Comparison of ENCODE assay signal across 21 cellular contexts in genomic region chr20:23254034-23254433, GRCh38.
"Had no signal": no experiment of that assay in that cellular context is flagged by ENCODE, and none has a peak within 500 bp of the region (broad histone marks: within the 10 kb centered on the region; RNA-seq: fewer than 3 reads in every experiment).

No MANE protein-coding gene starts in this region.

- H3K27me3 Mint-ChIP-seq: activated CD4-positive, alpha-beta T cell treated with anti-CD3 and anti-CD28 coated beads, Interleukin-2, amount 10 ng/mL, durations not matched to agents 24 days and 14 days had no signal

- H3K9me3 Mint-ChIP-seq: activated CD4-positive, alpha-beta T cell treated with anti-CD3 and anti-CD28 coated beads, Interleukin-2, amount 10 ng/mL, durations not matched to agents 24 days and 14 days; activated naive CD4-positive, alpha-beta T cell treated with anti-CD3 and anti-CD28 coated beads, Interleukin-2, amount 10 ng/mL, durations not matched to agents 7 days and 5 days; activated naive CD8-positive, alpha-beta T cell treated with anti-CD3 and anti-CD28 coated beads, Interleukin-2, amount 50 U/mL, for 24 hours; brain had no signal

- H3K27ac Mint-ChIP-seq: activated CD4-positive, alpha-beta T cell treated with anti-CD3 and anti-CD28 coated beads, Interleukin-2, amount 10 ng/mL, durations not matched to agents 24 days and 14 days; activated CD8-positive, alpha-beta T cell treated with anti-CD3 and anti-CD28 coated beads, Interleukin-2, amount 10 ng/mL, durations not matched to agents 7 days and 5 days; activated naive CD4-positive, alpha-beta T cell treated with anti-CD3 and anti-CD28 coated beads, Interleukin-2, amount 10 ng/mL, durations not matched to agents 7 days and 5 days; activated naive CD8-positive, alpha-beta T cell; activated naive CD8-positive, alpha-beta T cell treated with anti-CD3 and anti-CD28 coated beads, Interleukin-2, amount 50 U/mL, for 24 hours; brain had no signal

- ATAC-seq: activated CD8-positive, alpha-beta T cell treated with anti-CD3 and anti-CD28 coated beads, Interleukin-2, amount 10 ng/mL, durations not matched to agents 7 days and 5 days; activated naive CD8-positive, alpha-beta T cell treated with anti-CD3 and anti-CD28 coated beads, Interleukin-2, amount 50 U/mL, for 24 hours; PC-3 had no signal

- H3K4me1 Mint-ChIP-seq: activated naive CD4-positive, alpha-beta T cell treated with anti-CD3 and anti-CD28 coated beads, Interleukin-2, amount 10 ng/mL, durations not matched to agents 7 days and 5 days had no signal

- H3K36me3 Mint-ChIP-seq: activated naive CD4-positive, alpha-beta T cell treated with anti-CD3 and anti-CD28 coated beads, Interleukin-2, amount 10 ng/mL, durations not matched to agents 7 days and 5 days; activated naive CD8-positive, alpha-beta T cell; brain had no signal

- H3K4me3 Mint-ChIP-seq: activated CD4-positive, alpha-beta T cell treated with anti-CD3 and anti-CD28 coated beads, Interleukin-2, amount 10 ng/mL, durations not matched to agents 24 days and 14 days; activated CD8-positive, alpha-beta T cell treated with anti-CD3 and anti-CD28 coated beads, Interleukin-2, amount 10 ng/mL, durations not matched to agents 7 days and 5 days; activated naive CD4-positive, alpha-beta T cell treated with anti-CD3 and anti-CD28 coated beads, Interleukin-2, amount 10 ng/mL, durations not matched to agents 7 days and 5 days; activated naive CD8-positive, alpha-beta T cell; activated naive CD8-positive, alpha-beta T cell treated with anti-CD3 and anti-CD28 coated beads, Interleukin-2, amount 50 U/mL, for 24 hours; brain had no signal

- DNase-seq: activated CD4-positive, alpha-beta T cell treated with anti-CD3 and anti-CD28 coated beads, Interleukin-2, amount 10 ng/mL, durations not matched to agents 24 days and 14 days; activated CD4-positive, alpha-beta T cell treated with anti-CD3 and anti-CD28 coated beads, Interleukin-2, amount 50 U/mL, for 48 hours; activated CD8-positive, alpha-beta memory T cell treated with anti-CD3 and anti-CD28 coated beads, Interleukin-2, amount 50 U/mL, for 48 hours; activated CD8-positive, alpha-beta T cell treated with anti-CD3 and anti-CD28 coated beads, Interleukin-2, amount 10 ng/mL, durations not matched to agents 7 days and 5 days; activated effector memory CD4-positive, alpha-beta T cell treated with Interleukin-2 at 50 U/mL for 16 hours; activated naive CD4-positive, alpha-beta T cell treated with anti-CD3 and anti-CD28 coated beads, Interleukin-2, amount 10 ng/mL, durations not matched to agents 7 days and 5 days; activated naive CD8-positive, alpha-beta T cell treated with anti-CD3 and anti-CD28 coated beads, Interleukin-2, amount 50 U/mL, for 24 hours; activated T-cell treated with anti-CD3 and anti-CD28 coated beads, Interleukin-2, amount 50 U/mL, for 48 hours; anterior cingulate cortex; caudate nucleus; NCI-H1092; NCI-H1436 treated with DMSO at 0.1 percent for 48 hours; NCI-H1694 treated with DMSO at 0.1 percent for 48 hours; NCI-H2029; NCI-H345; NCI-H524 treated with DMSO at 0.1 percent for 48 hours; PC-3; Right ventricle myocardium superior; T1000 had no signal
